1 cellular context compared by ENCODE assay signal in the genomic region with DNA sequence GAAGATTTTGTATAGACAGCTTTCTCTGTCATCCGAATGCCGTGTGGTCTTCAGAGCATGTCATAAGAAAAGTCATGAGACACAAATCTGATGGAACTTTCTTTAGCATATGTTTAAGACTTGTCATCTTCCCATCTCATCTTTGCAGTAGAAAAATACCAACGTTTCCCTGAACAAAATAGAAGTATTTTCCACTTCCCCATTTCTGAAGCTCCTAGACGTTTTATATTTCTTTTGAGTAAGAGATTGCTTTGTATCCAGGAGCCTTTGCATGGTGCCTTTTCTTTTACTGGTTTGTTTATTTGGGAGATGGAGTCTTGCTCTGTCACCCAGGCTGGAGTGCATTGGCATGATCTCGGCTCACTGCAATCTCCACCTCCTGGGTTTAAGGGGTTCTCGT.
TF ChIP-seq lines count a peak whose summit lies in the region.

No MANE protein-coding gene starts in this region.

TF ChIP-seq in K562, 482 proteins besides CTCF, POLR2A, EP300 and RAD21 (continued from another document):
- TF ChIP-seq, protein P1, sequence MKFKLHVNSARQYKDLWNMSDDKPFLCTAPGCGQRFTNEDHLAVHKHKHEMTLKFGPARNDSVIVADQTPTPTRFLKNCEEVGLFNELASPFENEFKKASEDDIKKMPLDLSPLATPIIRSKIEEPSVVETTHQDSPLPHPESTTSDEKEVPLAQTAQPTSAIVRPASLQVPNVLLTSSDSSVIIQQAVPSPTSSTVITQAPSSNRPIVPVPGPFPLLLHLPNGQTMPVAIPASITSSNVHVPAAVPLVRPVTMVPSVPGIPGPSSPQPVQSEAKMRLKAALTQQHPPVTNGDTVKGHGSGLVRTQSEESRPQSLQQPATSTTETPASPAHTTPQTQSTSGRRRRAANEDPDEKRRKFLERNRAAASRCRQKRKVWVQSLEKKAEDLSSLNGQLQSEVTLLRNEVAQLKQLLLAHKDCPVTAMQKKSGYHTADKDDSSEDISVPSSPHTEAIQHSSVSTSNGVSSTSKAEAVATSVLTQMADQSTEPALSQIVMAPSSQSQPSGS (CRISPR knock-in tag; IDR thresholded peaks at IDR 0.05): no peak
- no peak for TF ChIP-seq NRF1 (conservative IDR thresholded peaks at IDR 0.05 in 1 of 2, IDR thresholded peaks at IDR 0.05 in 1 of 2)
- TF ChIP-seq RCOR1 (IDR thresholded peaks at IDR 0.05; ENCODE audit: borderline replicate concordance in 1 of 2, low read depth in 2 of 2, low read length in 2 of 2): no peak
- TF ChIP-seq IRF2 (CRISPR knock-in tag; IDR thresholded peaks at IDR 0.05): no peak
